9 cellular contexts compared by ENCODE assay signal in genomic region chr19:51948979-51949378, GRCh38. TPM values are rescaled to one million over a fixed set of nuclear protein-coding genes. Genes with fewer than 3 reads are reported as not detected.
DNase-seq lines count a peak whose midpoint lies in the region; TF ChIP-seq lines count a peak whose summit lies in the region.
"Had no signal": no experiment of that assay in that cellular context is flagged by ENCODE, and none has a peak within 500 bp of the region (broad histone marks: within the 10 kb centered on the region; RNA-seq: fewer than 3 reads in every experiment).

No MANE protein-coding gene starts in this region.

- H3K9ac ChIP-seq in endodermal cell (ENCODE audit: extremely low read depth, low read length, poor library complexity, severe bottlenecking): no peak overlapping the region
- H3K9ac ChIP-seq in MM.1S (ENCODE audit: low read length): no peak overlapping the region

- no peak overlapping the region for H3K4me3 Mint-ChIP-seq in endodermal cell
- H3K4me3 Mint-ChIP-seq: activated naive CD4-positive, alpha-beta T cell treated with anti-CD3 and anti-CD28 coated beads for 36 hours had no signal

- no peak overlapping the region for H3K4me2 ChIP-seq in MM.1S (ENCODE audit: low read depth, low read length)

- in situ Hi-C loops in G401 (cut with HindIII; ENCODE audit: low sequenced_read_pairs): no loop called here

- H3K4me1 ChIP-seq in endodermal cell (ENCODE audit: control insufficient read depth, insufficient read depth, low read length) (no peaks in the 10 kb centered on the region), ovary (ENCODE audit: insufficient read depth) (no peaks in the 10 kb centered on the region), Peyer's patch (no peaks in the 10 kb centered on the region), MM.1S (ENCODE audit: low read length) (no peaks in the 10 kb centered on the region)

- TF ChIP-seq CTCF in endodermal cell (conservative IDR thresholded peaks at IDR 0.05) (no peak), ovary (IDR thresholded peaks at IDR 0.05) (no peak), Peyer's patch (IDR thresholded peaks at IDR 0.05) (no peak), MM.1S (IDR thresholded peaks at IDR 0.05; ENCODE audit: low read length) (no peak)

- H3K9me3 ChIP-seq in endodermal cell (ENCODE audit: control insufficient read depth, low read length): peaks cover 90% of the 10 kb centered on the region
- H3K9me3 ChIP-seq in ovary: peaks cover 0 to 34% of the 10 kb centered on the region in 2 donors
- H3K9me3 ChIP-seq in Peyer's patch: peaks cover 0 to 83% (median 29%) of the 10 kb centered on the region in 4 donors
- no peaks in the 10 kb centered on the region for H3K9me3 ChIP-seq in MM.1S (replicated peaks; ENCODE audit: insufficient read depth, low read length)

- H3K36me3 Mint-ChIP-seq in endodermal cell (ENCODE audit: low read depth): peaks cover 66% of the 10 kb centered on the region

- no peaks in the 10 kb centered on the region for H3K27me3 ChIP-seq in endodermal cell (ENCODE audit: control insufficient read depth, insufficient read depth, low read length, poor library complexity, severe bottlenecking)
- no peaks in the 10 kb centered on the region for H3K27me3 ChIP-seq in ovary
- H3K27me3 ChIP-seq in Peyer's patch: no peaks in the 10 kb centered on the region
- no peaks in the 10 kb centered on the region for H3K27me3 ChIP-seq in MM.1S (replicated peaks; ENCODE audit: insufficient read depth, low read length)

- TF ChIP-seq POLR2A in ovary (IDR thresholded peaks at IDR 0.05) (no peak), Peyer's patch (IDR thresholded peaks at IDR 0.05) (no peak)

- DNase-seq in G401 (ENCODE audit: low spot score): peak; percentile 63
- DNase-seq in endodermal cell: no peak
- peak; percentile 34 to 61 (median 54) for DNase-seq in ovary
- DNase-seq in stimulated activated CD8-positive, alpha-beta memory T cell treated with anti-CD3 and anti-CD28 coated beads, Interleukin-4, amount 100 ng/mL, for 48 hours: no peak
- DNase-seq in Peyer's patch: no peak
- DNase-seq in MM.1S: no peak
- DNase-seq: activated naive CD4-positive, alpha-beta T cell treated with anti-CD3 and anti-CD28 coated beads for 36 hours; mesendoderm; NCI-H187 had no signal

- no peaks in the 10 kb centered on the region for H3K27me3 Mint-ChIP-seq in endodermal cell (ENCODE audit: insufficient read depth)

- no peaks in the 10 kb centered on the region for H3K9me2 ChIP-seq in MM.1S (replicated peaks; ENCODE audit: insufficient read depth, low read length)

- H4K20me1 ChIP-seq in MM.1S (ENCODE audit: insufficient read depth, low read length): no peaks in the 10 kb centered on the region

- no peaks in the 10 kb centered on the region for H3F3A ChIP-seq in MM.1S (ENCODE audit: insufficient read depth, low read length)

- no peak overlapping the region for H2AFZ ChIP-seq in MM.1S (ENCODE audit: low read length)

- no peak overlapping the region for H3K27ac ChIP-seq in endodermal cell (ENCODE audit: low read depth, low read length)
- no peak overlapping the region for H3K27ac ChIP-seq in ovary
- no peak overlapping the region for H3K27ac ChIP-seq in Peyer's patch
- no peak overlapping the region for H3K27ac ChIP-seq in MM.1S (ENCODE audit: low read length)

- no peaks in the 10 kb centered on the region for H3K4me1 Mint-ChIP-seq in endodermal cell

- no peak overlapping the region for H3K27ac Mint-ChIP-seq in endodermal cell
- H3K27ac Mint-ChIP-seq: activated naive CD4-positive, alpha-beta T cell treated with anti-CD3 and anti-CD28 coated beads for 36 hours had no signal

- peak overlapping the region; percentile 45 for H3K4me3 ChIP-seq in endodermal cell (ENCODE audit: low read length)
- no peak overlapping the region for H3K4me3 ChIP-seq in ovary
- H3K4me3 ChIP-seq in Peyer's patch: no peak overlapping the region
- H3K4me3 ChIP-seq in MM.1S (ENCODE audit: low read length): no peak overlapping the region

- intact Hi-C loops in ovary (cut with DNase I): no loop called here

- no peaks in the 10 kb centered on the region for H3K79me2 ChIP-seq in MM.1S (ENCODE audit: low read length)

- H3K36me3 ChIP-seq in endodermal cell (ENCODE audit: control insufficient read depth, insufficient read depth, low read length) (peaks cover 38% of the 10 kb centered on the region), ovary (no peaks in the 10 kb centered on the region), Peyer's patch (peaks cover 0 to 15% (median 4%) of the 10 kb centered on the region in 3 donors), MM.1S (replicated peaks; ENCODE audit: insufficient read depth, low read length) (no peaks in the 10 kb centered on the region)

- WGBS in endodermal cell (ENCODE audit: insufficient coverage in 1 of 2, insufficient read length in 1 of 2), 2 experiments: 95% methylated on average over 20 to 25 of the region's 25 CpGs
- WGBS in ovary, 3 donors: 9 to 12% (median 10%) methylated on average over 25 of the region's 25 CpGs

- H3K9me3 Mint-ChIP-seq in endodermal cell: peaks cover 91% of the 10 kb centered on the region

- TF ChIP-seq EP300 in ovary (IDR thresholded peaks at IDR 0.05): no peak

RNA-seq across cellular contexts. Expression of gene ZNF613, which starts 21.7 kb away (rescaled TPM):
- 3.5 and 18.3 TPM in 2 replicates for total RNA-seq in G401 (2014; rRNA removed; shearing (Covaris generic))
- 10 to 100 TPM; 17.5 to 22.5 TPM for total RNA-seq in endodermal cell
- 6.6 TPM for polyA plus RNA-seq in endodermal cell (2013, experiment 1 of 2)
- 5.7 TPM for polyA plus RNA-seq in endodermal cell (2013, experiment 2 of 2)
- total RNA-seq in ovary: 1 to 10 TPM; 5.1 to 8.0 (median 5.9) TPM
- 1 to 10 TPM; 4.9 to 7.0 TPM for polyA plus RNA-seq in ovary
- 1 to 10 TPM; 2.4 to 9.8 (median 6.0) TPM for total RNA-seq in Peyer's patch

RNA-seq across cellular contexts. Expression of gene ZNF350, which starts 37.7 kb away (rescaled TPM):
- total RNA-seq in G401 (2014; rRNA removed; shearing (Covaris generic)): 1.8 and 4.7 TPM in 2 replicates
- 10 to 100 TPM in 1 of 2 donors, 1 to 10 TPM in 1; 8.3 to 11.2 TPM for total RNA-seq in endodermal cell
- 6.5 TPM for polyA plus RNA-seq in endodermal cell (2013, experiment 1 of 2)
- polyA plus RNA-seq in endodermal cell (2013, experiment 2 of 2): 6.4 TPM
- total RNA-seq in ovary: 10 to 100 TPM in 6 of 7 donors, 1 to 10 TPM in 1; 9.2 to 16.6 (median 13.9) TPM
- 10 to 100 TPM; 10.4 to 16.6 TPM for polyA plus RNA-seq in ovary
- total RNA-seq in Peyer's patch: 10 to 100 TPM; 10.3 to 48.7 (median 17.8) TPM

RNA-seq across cellular contexts. Expression of gene ZNF649, which starts 44.2 kb away (rescaled TPM):
- total RNA-seq in G401 (2014; rRNA removed; shearing (Covaris generic)): 7.0 and 10.5 TPM in 2 replicates
- total RNA-seq in endodermal cell (10 to 100 TPM; 61.0 to 69.3 TPM), ovary (10 to 100 TPM in 6 of 7 donors, 1 to 10 TPM in 1; 9.4 to 22.4 (median 21.2) TPM), Peyer's patch (10 to 100 TPM in 1 of 4 donors, 1 to 10 TPM in 3; 3.5 to 12.4 (median 9.4) TPM)
- polyA plus RNA-seq in endodermal cell (2013, experiment 1 of 2): 24.6 TPM
- 21.7 TPM for polyA plus RNA-seq in endodermal cell (2013, experiment 2 of 2)
- polyA plus RNA-seq in ovary: 10 to 100 TPM; 13.2 to 15.5 TPM

RNA-seq across cellular contexts. Expression of gene ZNF615, which starts 59.0 kb away (rescaled TPM):
- total RNA-seq in G401 (2014; rRNA removed; shearing (Covaris generic)): 0.62 and 9.8 TPM in 2 replicates
- total RNA-seq in endodermal cell: 10 to 100 TPM; 19.3 to 29.1 TPM
- 9.8 TPM for polyA plus RNA-seq in endodermal cell (2013, experiment 1 of 2)
- polyA plus RNA-seq in endodermal cell (2013, experiment 2 of 2): 10.5 TPM
- total RNA-seq in ovary: 10 to 100 TPM in 6 of 7 donors, 1 to 10 TPM in 1; 6.8 to 20.0 (median 15.3) TPM
- 10 to 100 TPM in 1 of 2 donors, 1 to 10 TPM in 1; 9.6 to 11.8 TPM for polyA plus RNA-seq in ovary
- 10 to 100 TPM in 3 of 4 donors, 1 to 10 TPM in 1; 6.5 to 14.0 (median 10.0) TPM for total RNA-seq in Peyer's patch

Comparison
In these comparisons a context has a peak if more than half of its experiments do, and no peak if none do; other contexts are left out.
1. DNase-seq: peak in G401 (single experiment) and ovary (5 of 5); none in endodermal cell (single experiment), stimulated activated CD8-positive, alpha-beta memory T cell treated with anti-CD3 and anti-CD28 coated beads, Interleukin-4, amount 100 ng/mL, for 48 hours (single experiment), Peyer's patch (0 of 3) and MM.1S (single experiment).